1 cellular context compared by ENCODE assay signal in genomic region chr20:36924167-36925045, GRCh38.
TF ChIP-seq lines count a peak whose summit lies in the region.

No MANE protein-coding gene starts in this region.

TF ChIP-seq in K562, 482 proteins besides CTCF, POLR2A, EP300 and RAD21 (continued from another document and continues in another):
- TF ChIP-seq AFF4 (CRISPR knock-in tag; IDR thresholded peaks at IDR 0.05) (no peak), ZNF407 (IDR thresholded peaks at IDR 0.05; ENCODE audit: low read depth) (peak; percentile 51; the same call in 1 of the 2 replicates), MYC (IDR thresholded peaks at IDR 0.05; ENCODE audit: low read depth, low read length) (no peak), MYC (CRISPR knock-in tag; IDR thresholded peaks at IDR 0.05; ENCODE audit: borderline replicate concordance, low read depth) (no peak), ZZZ3 (IDR thresholded peaks at IDR 0.05) (peak; percentile 58; the same call in 1 of the 2 replicates), ZC3H11A (IDR thresholded peaks at IDR 0.05; ENCODE audit: low read depth, low read length) (no peak), BCOR (IDR thresholded peaks at IDR 0.05) (peak; percentile 48; the same call in 1 of the 2 replicates), JUNB (CRISPR knock-in tag; conservative IDR thresholded peaks at IDR 0.05) (no peak), ZFPM2 (CRISPR knock-in tag; IDR thresholded peaks at IDR 0.05) (no peak), HMG20A (CRISPR knock-in tag; conservative IDR thresholded peaks at IDR 0.05) (no peak), KDM5B (IDR thresholded peaks at IDR 0.05; ENCODE audit: insufficient replicate concordance, low read depth, low read length) (no peak), E2F5 (CRISPR knock-in tag; IDR thresholded peaks at IDR 0.05) (no peak), ZNF561 (CRISPR knock-in tag; conservative IDR thresholded peaks at IDR 0.05) (no peak), SRSF1 (IDR thresholded peaks at IDR 0.05; ENCODE audit: low read depth, low read length) (no peak), XRCC5 (IDR thresholded peaks at IDR 0.05; ENCODE audit: low read depth, low read length) (no peak), MED1 (CRISPR knock-in tag; IDR thresholded peaks at IDR 0.05; ENCODE audit: borderline replicate concordance) (no peak), USF2 (CRISPR knock-in tag; IDR thresholded peaks at IDR 0.05) (no peak), ZNF140 (CRISPR knock-in tag; IDR thresholded peaks at IDR 0.05) (no peak), HEY1 (CRISPR knock-in tag; IDR thresholded peaks at IDR 0.05; ENCODE audit: borderline replicate concordance) (no peak), TSC22D4 (tag; IDR thresholded peaks at IDR 0.05) (no peak), ZNF121 (CRISPR knock-in tag; conservative IDR thresholded peaks at IDR 0.05) (no peak), TBP (optimal IDR thresholded peaks at IDR 0.05; ENCODE audit: low read depth, low read length) (no peak), THAP12 (CRISPR knock-in tag; IDR thresholded peaks at IDR 0.05) (no peak), POLR2G (IDR thresholded peaks at IDR 0.05; ENCODE audit: low read depth, low read length) (no peak), IRF1 (CRISPR knock-in tag; IDR thresholded peaks at IDR 0.05; ENCODE audit: borderline replicate concordance) (no peak)
